ENCODE assay signal across 33 cellular contexts in the genomic region with DNA sequence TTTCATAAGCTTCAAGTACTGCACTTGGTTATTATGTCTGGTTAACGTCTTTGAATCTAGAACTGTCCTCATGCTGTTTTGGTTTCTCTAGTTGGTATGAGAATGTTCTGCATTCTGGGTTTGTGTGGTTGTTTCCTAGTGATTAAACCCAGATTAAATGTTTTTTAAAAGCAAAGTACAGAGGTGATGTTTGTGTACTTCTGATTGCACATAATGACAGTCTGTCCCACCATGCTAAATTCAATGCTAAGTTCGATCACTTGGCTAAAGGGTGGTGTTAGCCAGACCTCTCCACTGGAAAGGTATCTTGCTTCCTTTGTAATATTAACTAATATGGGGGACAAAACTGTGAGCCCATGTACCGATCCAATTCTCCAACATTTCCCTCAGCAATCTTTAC.
"Had no signal": no experiment of that assay in that cellular context is flagged by ENCODE, and none has a peak within 500 bp of the region (broad histone marks: within the 10 kb centered on the region; RNA-seq: fewer than 3 reads in every experiment).

No MANE protein-coding gene starts in this region.

- H3K4me3 ChIP-seq: ascending aorta, cardiac muscle cell had no signal

- H3K36me3 ChIP-seq: cardiac muscle cell, WERI-Rb-1 had no signal

- ATAC-seq: activated CD4-positive, alpha-beta T cell treated with anti-CD3 and anti-CD28 coated beads for 36 hours; activated CD4-positive, CD25-positive, alpha-beta regulatory T cell treated with anti-CD3 and anti-CD28 coated beads, Interleukin-2, amount 50 U/mL, for 24 hours; activated CD8-positive, alpha-beta memory T cell treated with anti-CD3 and anti-CD28 coated beads, Interleukin-2, amount 10 ng/mL, durations not matched to agents 7 days and 5 days; activated CD8-positive, alpha-beta T cell treated with anti-CD3 and anti-CD28 coated beads, Interleukin-2, amount 10 ng/mL, durations not matched to agents 7 days and 5 days; activated naive CD8-positive, alpha-beta T cell treated with anti-CD3 and anti-CD28 coated beads, Interleukin-2, amount 50 U/mL, for 24 hours; T-cell; WTC11 had no signal

- H3K9me3 ChIP-seq: ascending aorta had no signal

- H3K4me1 ChIP-seq: ascending aorta had no signal

- FAIRE-seq: bronchial epithelial cell, TTC549 had no signal

- H3K27ac ChIP-seq: ascending aorta, cardiac muscle cell, WERI-Rb-1 had no signal

- H3K27me3 ChIP-seq: ascending aorta had no signal

- DNase-seq: activated CD4-positive, alpha-beta memory T cell treated with anti-CD3 and anti-CD28 coated beads, Interleukin-2, amount 10 ng/mL, durations not matched to agents 7 days and 5 days; activated CD4-positive, alpha-beta T cell treated with anti-CD3 and anti-CD28 coated beads for 1 hour; activated CD4-positive, alpha-beta T cell treated with anti-CD3 and anti-CD28 coated beads for 36 hours; activated CD4-positive, alpha-beta T cell treated with anti-CD3 and anti-CD28 coated beads for 48 hours; activated CD4-positive, alpha-beta T cell treated with anti-CD3 and anti-CD28 coated beads, Interleukin-2, amount 10 ng/mL, durations not matched to agents 7 days and 5 days; activated CD4-positive, alpha-beta T cell treated with anti-CD3 and anti-CD28 coated beads, Interleukin-2, amount 50 U/mL, for 48 hours; activated CD4-positive, CD25-positive, alpha-beta regulatory T cell; activated CD8-positive, alpha-beta memory T cell treated with anti-CD3 and anti-CD28 coated beads for 24 hours; activated CD8-positive, alpha-beta memory T cell treated with anti-CD3 and anti-CD28 coated beads, Interleukin-2, amount 10 ng/mL, durations not matched to agents 7 days and 5 days; activated CD8-positive, alpha-beta memory T cell treated with anti-CD3 and anti-CD28 coated beads, Interleukin-2, amount 50 U/mL, for 48 hours; activated CD8-positive, alpha-beta T cell treated with anti-CD3 and anti-CD28 coated beads, Interleukin-2, amount 10 ng/mL, durations not matched to agents 7 days and 5 days; activated effector memory CD4-positive, alpha-beta T cell treated with Interleukin-2 at 50 U/mL for 16 hours; activated gamma-delta T cell; activated naive CD4-positive, alpha-beta T cell treated with anti-CD3 and anti-CD28 coated beads, Interleukin-2, amount 10 ng/mL, durations not matched to agents 7 days and 5 days; activated naive CD4-positive, alpha-beta T cell treated with Interleukin-2 at 50 U/mL for 16 hours; activated naive CD8-positive, alpha-beta T cell treated with anti-CD3 and anti-CD28 coated beads, Interleukin-2, amount 10 ng/mL, durations not matched to agents 7 days and 5 days; activated naive CD8-positive, alpha-beta T cell treated with anti-CD3 and anti-CD28 coated beads, Interleukin-2, amount 50 U/mL, for 24 hours; activated T-cell treated with anti-CD3 and anti-CD28 coated beads, Interleukin-2, amount 50 U/mL, for 24 hours; activated T-cell treated with anti-CD3 and anti-CD28 coated beads, Interleukin-2, amount 50 U/mL, for 48 hours; amygdala; anterior cingulate cortex; caudate nucleus; cerebellar nuclear complex; T-cell; T-helper 2 cell; T-helper 9 cell; WERI-Rb-1 had no signal
